Comparison of ENCODE assay signal across 6 cellular contexts in genomic region chr17:82696916-82697807, GRCh38. TPM values are rescaled to one million over a fixed set of nuclear protein-coding genes. Genes with fewer than 3 reads are reported as not detected.
A peak's percentile ranks its signal among the peaks of the same experiment; 100 is the strongest.
DNase-seq lines count a peak whose midpoint lies in the region; ATAC-seq and TF ChIP-seq lines count a peak whose summit lies in the region.

No MANE protein-coding gene starts in this region.

- intact Hi-C loops in dorsolateral prefrontal cortex (cut with DNase I) = no loop called here
- intact Hi-C loops in prostate gland (cut with DNase I) = no loop called here

- no peak for TF ChIP-seq POLR2A in prostate gland (IDR thresholded peaks at IDR 0.05)

- H3K9me3 ChIP-seq in MG63 (peaks cover 10% of the 10 kb centered on the region; the same call in 1 of the 2 replicates), prostate gland (no peaks in the 10 kb centered on the region)

- H3K27me3 ChIP-seq in MG63 (no peaks in the 10 kb centered on the region), dorsolateral prefrontal cortex (no peaks in the 10 kb centered on the region), prostate gland (replicated peaks; ENCODE audit: insufficient read depth) (no peaks in the 10 kb centered on the region)

- H3K27ac ChIP-seq in dorsolateral prefrontal cortex (peak overlapping the region; percentile 51 to 97 (median 86)), prostate gland (peak overlapping the region in 1 of 2 donors; percentile 67)

- H3K36me3 ChIP-seq in MG63 = no peaks in the 10 kb centered on the region
- H3K36me3 ChIP-seq in prostate gland = no peaks in the 10 kb centered on the region

- H3K4me3 ChIP-seq in MG63 (peak overlapping the region; percentile 57), dorsolateral prefrontal cortex (peak overlapping the region; percentile 54 to 96 (median 84)), prostate gland (peak overlapping the region; percentile 76 to 83)

- peaks cover 12% of the 10 kb centered on the region for H3K4me1 ChIP-seq in prostate gland (replicated peaks)

- TF ChIP-seq CTCF in dorsolateral prefrontal cortex (IDR thresholded peaks at IDR 0.05 in 54 of 56, conservative IDR thresholded peaks at IDR 0.05 in 2 of 56; ENCODE audit: low read depth in 1 of 56, partially characterized antibody in 56 of 56) (peak in 1 of 56 donors; percentile 9), prostate gland (IDR thresholded peaks at IDR 0.05) (no peak)

- ATAC-seq in HG02610 (IDR thresholded peaks at IDR 0.05; ENCODE audit: unreplicated experiment) = no peak
- no peak for ATAC-seq in GM18873 (IDR thresholded peaks at IDR 0.05; ENCODE audit: low FRiP score, unreplicated experiment)

- 23% methylated on average over 42 of the region's 48 CpGs for WGBS in prostate gland

- no peak for DNase-seq in MG63
- DNase-seq in dorsolateral prefrontal cortex = peak in 4 of 10 donors; percentile 56 to 83 (median 67)
- no peak for DNase-seq in prostate gland (ENCODE audit: low spot score)
- DNase-seq in effector CD4-positive, alpha-beta T cell = no peak

RNA-seq across cellular contexts. Expression of gene RAB40B, which starts 1.3 kb away (rescaled TPM):
- total RNA-seq in MG63 (2014; rRNA removed; shearing (Covaris generic); ENCODE audit: low replicate concordance) = 11.1 and 11.6 TPM in 2 replicates
- total RNA-seq in dorsolateral prefrontal cortex = 100 to 1,000 TPM in 68 of 120 experiments, 10 to 100 TPM in 52; 61.9 to 320 (median 103) TPM
- 10 to 100 TPM; 23.8 to 34.9 TPM for total RNA-seq in prostate gland

RNA-seq across cellular contexts. Expression of gene FN3KRP, which starts 19.3 kb away (rescaled TPM):
- 33.8 and 60.9 TPM in 2 replicates for total RNA-seq in MG63 (2014; rRNA removed; shearing (Covaris generic); ENCODE audit: low replicate concordance)
- total RNA-seq in dorsolateral prefrontal cortex (10 to 100 TPM; 32.3 to 70.7 (median 49.0) TPM), prostate gland (10 to 100 TPM; 26.1 to 28.3 TPM)

RNA-seq across cellular contexts. Expression of gene FN3K, which starts 38.3 kb away (rescaled TPM):
- not detected in 2 replicates for total RNA-seq in MG63 (2014; rRNA removed; shearing (Covaris generic); ENCODE audit: low replicate concordance)
- total RNA-seq in dorsolateral prefrontal cortex (100 to 1,000 TPM in 107 of 120 experiments, 10 to 100 TPM in 13; 62.5 to 210 (median 123) TPM), prostate gland (10 to 100 TPM; 16.9 to 32.2 TPM)

RNA-seq across cellular contexts. Expression of gene WDR45B, which starts 48.9 kb away (rescaled TPM):
- 110 and 119 TPM in 2 replicates for total RNA-seq in MG63 (2014; rRNA removed; shearing (Covaris generic); ENCODE audit: low replicate concordance)
- 100 to 1,000 TPM in 7 of 120 experiments, 10 to 100 TPM in 113; 61.0 to 110 (median 83.4) TPM for total RNA-seq in dorsolateral prefrontal cortex
- 100 to 1,000 TPM in 1 of 2 donors, 10 to 100 TPM in 1; 97.8 to 146 TPM for total RNA-seq in prostate gland

RNA-seq across cellular contexts. Expression of gene TBCD, which starts 54.7 kb away (rescaled TPM):
- total RNA-seq in MG63 (2014; rRNA removed; shearing (Covaris generic); ENCODE audit: low replicate concordance) = 45.7 and 73.6 TPM in 2 replicates
- total RNA-seq in dorsolateral prefrontal cortex (100 to 1,000 TPM in 110 of 120 experiments, 10 to 100 TPM in 10; 90.4 to 151 (median 117) TPM), prostate gland (100 to 1,000 TPM in 1 of 2 donors, 10 to 100 TPM in 1; 64.0 to 123 TPM)

Comparison
In these comparisons a context has a peak if more than half of its experiments do, and no peak if none do; other contexts are left out.
1. RNA of gene FN3K, which starts 38.3 kb away (total RNA-seq): 62.5 to 210 TPM in dorsolateral prefrontal cortex and 16.9 to 32.2 TPM in prostate gland; not detected in MG63; every median in the first group is over 10 times any median in the second.
2. Peak in every context shown above with its lines, with median percentiles within 50 percentile points of each other: H3K4me3 ChIP-seq.